8 cellular contexts compared by ENCODE assay signal in the genomic region with DNA sequence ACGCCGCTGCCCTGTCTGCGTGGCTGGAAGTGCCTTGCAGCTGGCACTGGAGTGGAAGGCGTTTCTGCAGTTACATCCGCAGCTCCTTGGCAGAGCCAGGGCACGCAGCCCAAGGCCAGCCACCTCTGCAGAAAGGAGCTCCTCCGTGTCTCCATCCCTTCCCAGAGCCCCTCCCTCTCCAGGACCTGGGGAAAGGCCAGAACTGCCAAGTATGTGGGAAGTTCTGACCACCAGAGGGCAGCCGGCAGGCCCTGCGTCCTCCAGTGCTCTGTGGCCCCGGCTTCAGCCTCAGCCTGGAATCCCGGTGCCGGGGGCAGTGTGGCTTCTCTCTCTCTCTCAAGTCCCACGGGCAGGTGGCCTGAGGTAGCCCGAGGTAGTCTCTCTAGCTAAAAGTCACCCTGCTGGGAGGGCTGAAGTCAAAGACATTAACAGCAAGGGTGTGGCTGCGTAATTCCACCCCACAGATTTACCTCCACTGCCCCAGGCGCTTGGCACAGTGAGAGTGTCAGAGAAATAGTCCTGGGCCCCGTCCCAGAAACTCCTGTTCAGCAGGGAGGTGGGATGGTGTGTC.
DNase-seq lines count a peak whose midpoint lies in the region; ATAC-seq and TF ChIP-seq lines count a peak whose summit lies in the region.

No MANE protein-coding gene starts in this region.

- H3K27me3 Mint-ChIP-seq in osteocyte (ENCODE audit: unreplicated experiment), result no peaks in the 10 kb centered on the region

- no peak overlapping the region for H3K4me2 ChIP-seq in OCI-LY7 (ENCODE audit: low read length)

- peaks cover 34% of the 10 kb centered on the region for H3K4me1 Mint-ChIP-seq in osteocyte (ENCODE audit: unreplicated experiment)

- no peaks in the 10 kb centered on the region for H3K36me3 ChIP-seq in OCI-LY7 (ENCODE audit: insufficient read depth, low read length)

- H2AFZ ChIP-seq in OCI-LY7 (ENCODE audit: low read length), result no peak overlapping the region

- H3K4me3 ChIP-seq in OCI-LY7 (ENCODE audit: low read depth, low read length, poor library complexity, severe bottlenecking), result no peak overlapping the region

- no TSS peak for BruUV-seq in OCI-LY7 (replicated peaks; lab: Mats Ljungman, UMichigan)

- no peaks in the 10 kb centered on the region for H3K9me3 ChIP-seq in OCI-LY7 (ENCODE audit: low read length)

- H3K9me3 Mint-ChIP-seq in osteocyte (ENCODE audit: unreplicated experiment), result no peaks in the 10 kb centered on the region

- H3K4me1 ChIP-seq in OCI-LY7 (ENCODE audit: insufficient read depth, low read length, poor library complexity, severe bottlenecking), result peaks cover 17% of the 10 kb centered on the region

- TF ChIP-seq CTCF in OCI-LY7 (conservative IDR thresholded peaks at IDR 0.05; ENCODE audit: low read length) (peak; percentile 79), osteocyte (IDR thresholded peaks at IDR 0.05) (peak; percentile 70)

- H3K27ac ChIP-seq in OCI-LY7 (ENCODE audit: low read depth, low read length, poor library complexity, severe bottlenecking), result no peak overlapping the region

- CTCF ChIA-PET in OCI-LY7 (lab: Charles Lee; ENCODE audit: unreplicated experiment), result no interaction called here

- DNase-seq in NCI-H2107 treated with DMSO at 0.1 percent for 48 hours (lab: John Stamatoyannopoulos, UW; ENCODE audit: unreplicated experiment), result peak; percentile 1
- DNase-seq in NCI-H2107 (lab: John Stamatoyannopoulos, UW), result no peak
- peak; percentile 62 for DNase-seq in OCI-LY7 (ENCODE audit: low spot score)
- peak; percentile 53 for DNase-seq in fibroblast of gingiva (ENCODE audit: low read depth)
- DNase-seq in osteocyte (ENCODE audit: extremely low spot score, unreplicated experiment), result no peak
- no peak for DNase-seq in effector CD4-positive, alpha-beta T cell

- H3K4me3 Mint-ChIP-seq in osteocyte (ENCODE audit: unreplicated experiment), result no peak overlapping the region

- H4K20me1 ChIP-seq in OCI-LY7 (ENCODE audit: insufficient read depth, low read length), result no peaks in the 10 kb centered on the region

- no peaks in the 10 kb centered on the region for H3K79me2 ChIP-seq in OCI-LY7 (ENCODE audit: insufficient read depth, low read depth, low read length)

- H3K9me2 ChIP-seq in OCI-LY7 (ENCODE audit: insufficient read depth, low read length), result no peaks in the 10 kb centered on the region

- intact Hi-C loops in OCI-LY7 (cut with micrococcal nuclease; ENCODE audit: unreplicated experiment), result loop anchor here (1.0 kb wide), 1 partner anchor 204 kb away; no protein-coding TSS in a partner anchor

- ATAC-seq in HG02970 (IDR thresholded peaks at IDR 0.05; ENCODE audit: low FRiP score, unreplicated experiment) (no peak), GM19395 (IDR thresholded peaks at IDR 0.05; ENCODE audit: unreplicated experiment) (no peak)

- no peak overlapping the region for H3K27ac Mint-ChIP-seq in osteocyte (ENCODE audit: unreplicated experiment)

- POLR2A ChIA-PET in OCI-LY7 (lab: Charles Lee), result no interaction called here

- peaks cover 36% of the 10 kb centered on the region for H3K36me3 Mint-ChIP-seq in osteocyte (ENCODE audit: unreplicated experiment)

Comparison
In these comparisons a context has a peak if more than half of its experiments do, and no peak if none do; other contexts are left out.
1. DNase-seq: peak in NCI-H2107 treated with DMSO at 0.1 percent for 48 hours (single experiment), OCI-LY7 (single experiment) and fibroblast of gingiva (single experiment); none in NCI-H2107 (single experiment), osteocyte (single experiment) and effector CD4-positive, alpha-beta T cell (single experiment).